Comparison of ENCODE assay signal across 9 cellular contexts in the genomic region with DNA sequence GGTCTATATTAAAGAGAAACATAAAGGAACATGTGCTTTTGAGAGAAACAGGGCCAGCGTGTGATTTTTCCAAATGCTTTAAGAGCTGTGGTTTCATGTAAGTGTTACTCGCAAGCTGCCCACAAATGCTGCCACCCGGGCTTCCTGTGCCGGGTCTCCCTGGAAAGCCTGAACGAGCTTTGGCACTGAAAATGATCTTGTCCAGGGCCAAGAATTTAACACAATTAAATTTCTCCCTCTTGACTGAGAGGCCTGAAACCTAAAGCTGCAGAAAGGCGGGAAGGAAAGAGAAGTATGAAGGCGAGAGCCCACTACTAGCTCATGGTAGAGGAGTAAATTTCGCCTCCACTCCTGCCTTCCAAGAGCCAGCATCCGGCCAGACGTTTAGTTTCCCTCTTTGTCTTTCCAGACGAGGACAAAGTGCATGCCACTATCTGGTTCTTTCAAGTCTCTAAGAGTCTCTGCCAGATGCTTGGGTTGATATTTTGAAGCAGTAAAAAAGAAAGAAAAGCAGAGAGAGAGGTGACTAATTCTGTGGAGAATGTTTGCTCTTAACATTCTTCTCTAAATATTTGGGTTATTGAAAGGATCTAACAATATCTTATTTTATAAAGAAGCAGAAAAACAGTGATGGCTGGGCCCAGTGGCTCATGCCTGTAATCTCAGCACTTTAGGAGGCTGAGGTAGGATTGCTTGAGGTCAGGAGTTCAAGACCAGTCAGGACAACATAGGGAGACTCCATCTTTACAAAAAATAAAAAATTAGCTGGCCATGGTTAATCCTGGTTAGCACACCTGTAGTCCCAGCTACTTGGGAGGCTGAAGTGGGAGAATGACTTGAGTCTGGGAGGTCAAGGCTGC.
DNase-seq lines count a peak whose midpoint lies in the region; ATAC-seq, FAIRE-seq and TF ChIP-seq lines count a peak whose summit lies in the region.
"Had no signal": no experiment of that assay in that cellular context is flagged by ENCODE, and none has a peak within 500 bp of the region (broad histone marks: within the 10 kb centered on the region; RNA-seq: fewer than 3 reads in every experiment).

No MANE protein-coding gene starts in this region.

- H2AFZ ChIP-seq in mesenchymal stem cell (ENCODE audit: low read depth, low read length): no peak overlapping the region

- peak overlapping the region; percentile 86 for H2BK120ac ChIP-seq in mesenchymal stem cell (ENCODE audit: low read depth, low read length)

- no peak for TF ChIP-seq EP300 in upper lobe of left lung (IDR thresholded peaks at IDR 0.05)

- H3K27me3 ChIP-seq in mesenchymal stem cell (ENCODE audit: control insufficient read depth in 1 of 2, insufficient read depth in 1 of 2, low read length in 2 of 2) (no peaks in the 10 kb centered on the region), upper lobe of left lung (no peaks in the 10 kb centered on the region)

- peak; percentile 60 to 61 for ATAC-seq in upper lobe of left lung (ENCODE audit: low FRiP score in 2 of 2)

- H3K9me3 ChIP-seq in mesenchymal stem cell (ENCODE audit: control insufficient read depth, low read length) (no peaks in the 10 kb centered on the region), upper lobe of left lung (no peaks in the 10 kb centered on the region)

- WGBS in mesenchymal stem cell: 1% methylated on average over 9 of the region's 11 CpGs
- WGBS in upper lobe of left lung, 2 donors: 1 to 2% methylated on average over 10 to 11 of the region's 11 CpGs

- peak overlapping the region; percentile 71 to 87 for H3K18ac ChIP-seq in mesenchymal stem cell (ENCODE audit: low read depth in 1 of 2, low read length in 2 of 2)

- peaks cover 7% of the 10 kb centered on the region for H3K4me1 ChIP-seq in mesenchymal stem cell (ENCODE audit: control insufficient read depth, insufficient read depth, low read depth, low read length)
- H3K4me1 ChIP-seq in upper lobe of left lung: peaks cover 32 to 38% (median 36%) of the 10 kb centered on the region in 4 donors

- no peak overlapping the region for H3K4me2 ChIP-seq in mesenchymal stem cell (ENCODE audit: low read length, poor library complexity, severe bottlenecking)

- DNase-seq in GM19239 (ENCODE audit: insufficient read length, low spot score): no peak
- peak; percentile 12 for DNase-seq in NCI-H460 (ENCODE audit: extremely low read depth, low read depth)
- peak; percentile 30 for DNase-seq in cerebellum (ENCODE audit: low spot score)
- peak; percentile 90 for DNase-seq in mesenchymal stem cell
- DNase-seq in upper lobe of left lung: peak in 1 of 2 donors; percentile 29
- DNase-seq in T1000 (lab: John Stamatoyannopoulos, UW): no peak
- no peak for DNase-seq in SW 1271 (lab: John Stamatoyannopoulos, UW)
- DNase-seq in NCI-H1694 treated with DMSO at 0.1 percent for 48 hours (lab: John Stamatoyannopoulos, UW): no peak

- H3K4ac ChIP-seq in mesenchymal stem cell (ENCODE audit: low read depth in 1 of 2, low read length in 2 of 2): peak overlapping the region in 1 of 2 experiments; percentile 91

- H3K23ac ChIP-seq in mesenchymal stem cell (ENCODE audit: low read length in 2 of 2): no peak overlapping the region

- peak overlapping the region; percentile 60 for H4K8ac ChIP-seq in mesenchymal stem cell (ENCODE audit: low read length)

- H3K27ac ChIP-seq in mesenchymal stem cell (ENCODE audit: low read length, poor library complexity, severe bottlenecking) (peak overlapping the region; percentile 90), upper lobe of left lung (peak overlapping the region; percentile 67 to 81 (median 76))
- H3K27ac ChIP-seq: VCaP had no signal

- TF ChIP-seq POLR2A in upper lobe of left lung (IDR thresholded peaks at IDR 0.05): no peak

- H3K36me3 ChIP-seq in mesenchymal stem cell (ENCODE audit: control insufficient read depth in 1 of 2, insufficient read depth in 2 of 2, low read depth in 1 of 2, low read length in 2 of 2): no peaks in the 10 kb centered on the region
- no peaks in the 10 kb centered on the region for H3K36me3 ChIP-seq in upper lobe of left lung

- H3K79me1 ChIP-seq in mesenchymal stem cell (replicated peaks; ENCODE audit: low read length, poor library complexity, severe bottlenecking): no peaks in the 10 kb centered on the region

- H3K4me3 ChIP-seq in mesenchymal stem cell (ENCODE audit: insufficient read depth in 1 of 2, low read depth in 1 of 2, low read length in 2 of 2) (peak overlapping the region in 1 of 2 experiments; percentile 36), upper lobe of left lung (peak overlapping the region in 1 of 4 donors; percentile 21)

- peak overlapping the region; percentile 80 for H3K9ac ChIP-seq in mesenchymal stem cell (ENCODE audit: low read length)

- peak overlapping the region; percentile 90 for H2AK5ac ChIP-seq in mesenchymal stem cell (ENCODE audit: low read length, severe bottlenecking)

- no peak overlapping the region for H4K91ac ChIP-seq in mesenchymal stem cell (ENCODE audit: low read length)

- no peak for TF ChIP-seq CTCF in upper lobe of left lung (IDR thresholded peaks at IDR 0.05)

- H2BK12ac ChIP-seq in mesenchymal stem cell (ENCODE audit: low read length in 2 of 2): peak overlapping the region in 1 of 2 experiments; percentile 93

- H2BK15ac ChIP-seq in mesenchymal stem cell (ENCODE audit: low read depth, poor library complexity, severe bottlenecking): no peak overlapping the region

- FAIRE-seq in GM19239 (lab: Jason Lieb, UNC): peak; percentile 85

- H2BK5ac ChIP-seq in mesenchymal stem cell (ENCODE audit: low read depth, low read length, poor library complexity, severe bottlenecking): peak overlapping the region; percentile 93

- no peak overlapping the region for H3K14ac ChIP-seq in mesenchymal stem cell (ENCODE audit: low read length in 2 of 2)

Comparison
In these comparisons a context has a peak if more than half of its experiments do, and no peak if none do; other contexts are left out.
1. DNase-seq: peak in NCI-H460 (single experiment), cerebellum (single experiment) and mesenchymal stem cell (single experiment); none in GM19239 (single experiment), T1000 (single experiment), SW 1271 (0 of 2) and NCI-H1694 treated with DMSO at 0.1 percent for 48 hours (single experiment).